Comparison of ENCODE assay signal across 9 cellular contexts in genomic region chr9:124863371-124863831, GRCh38. TPM values are rescaled to one million over a fixed set of nuclear protein-coding genes. Genes with fewer than 3 reads are reported as not detected.
DNase-seq lines count a peak whose midpoint lies in the region; ATAC-seq and TF ChIP-seq lines count a peak whose summit lies in the region.
"Had no signal": no experiment of that assay in that cellular context is flagged by ENCODE, and none has a peak within 500 bp of the region (broad histone marks: within the 10 kb centered on the region; RNA-seq: fewer than 3 reads in every experiment).

No MANE protein-coding gene starts in this region.

- H3K4me1 ChIP-seq in BLaER1 (peaks cover 55% of the 10 kb centered on the region), HCT116 (ENCODE audit: control insufficient read depth in 1 of 2, insufficient read depth in 2 of 2, low read length in 2 of 2) (peaks cover 26 to 53% of the 10 kb centered on the region in 2 experiments), adipocyte (ENCODE audit: control insufficient read depth, insufficient read depth, low read length) (peaks cover 40% of the 10 kb centered on the region), mucosa of stomach (ENCODE audit: control insufficient read depth, insufficient read depth, low read length) (peaks cover 30% of the 10 kb centered on the region)

- H3K9ac ChIP-seq in BLaER1 (peak overlapping the region; percentile 100; the same call in 1 of the 2 replicates), HCT116 (ENCODE audit: low read length) (peak overlapping the region; percentile 58), adipocyte (ENCODE audit: low read length) (peak overlapping the region; percentile 34), mucosa of stomach (ENCODE audit: low read length) (peak overlapping the region; percentile 46)

- intact Hi-C loops in HCT116 (cut with micrococcal nuclease), result no loop called here

- no peak for DNase-seq in HCT116 (ENCODE audit: low read depth, low spot score)
- no peak for DNase-seq in adipocyte (ENCODE audit: low read depth)
- no peak for DNase-seq in KG1 (lab: John Stamatoyannopoulos, UW)
- DNase-seq: GOT3 had no signal

- TF ChIP-seq CTCF in HCT116 (IDR thresholded peaks at IDR 0.05 in 2 of 3, conservative IDR thresholded peaks at IDR 0.05 in 1 of 3; ENCODE audit: borderline replicate concordance in 1 of 3, insufficient read depth in 1 of 3, low read depth in 2 of 3, low read length in 2 of 3), result no peak

- H3K9me3 ChIP-seq in BLaER1 (no peaks in the 10 kb centered on the region), HCT116 (ENCODE audit: control insufficient read depth in 1 of 2, insufficient read depth in 1 of 2, low read depth in 1 of 2, low read length in 2 of 2) (no peaks in the 10 kb centered on the region), adipocyte (ENCODE audit: control insufficient read depth, low read length) (no peaks in the 10 kb centered on the region), mucosa of stomach (ENCODE audit: control insufficient read depth, low read length) (no peaks in the 10 kb centered on the region)

- H2AFZ ChIP-seq in HCT116 (ENCODE audit: low read depth, low read length, poor library complexity, severe bottlenecking), result no peak overlapping the region

- H4K20me1 ChIP-seq in BLaER1 (peaks cover 33% of the 10 kb centered on the region), HCT116 (ENCODE audit: insufficient read depth) (peaks cover 25% of the 10 kb centered on the region)

- H3K4me3 ChIP-seq in BLaER1, result no peak overlapping the region
- peak overlapping the region; percentile 89 to 100 for H3K4me3 ChIP-seq in HCT116 (replicated peaks in 1 of 2; ENCODE audit: low read depth in 1 of 2, low read length in 2 of 2)
- no peak overlapping the region for H3K4me3 ChIP-seq in adipocyte (ENCODE audit: low read length)
- H3K4me3 ChIP-seq in mucosa of stomach (ENCODE audit: low read length), result no peak overlapping the region

- H3K27ac ChIP-seq in BLaER1 (no peak overlapping the region), HCT116 (ENCODE audit: low read depth, low read length) (peak overlapping the region; percentile 96)

- BruUV-seq in HCT116 (replicated peaks; lab: Mats Ljungman, UMichigan), result no TSS peak

- no peak for TF ChIP-seq RAD21 in HCT116 (IDR thresholded peaks at IDR 0.05; ENCODE audit: low read depth)

- CTCF ChIA-PET in HCT116 (lab: Charles Lee), result interaction anchor here (1.0 to 1.3 kb wide), 2 partner anchors 86 to 246 kb away, joined by 3 to 4 read pairs; no protein-coding TSS in a partner anchor

- peaks cover 28% of the 10 kb centered on the region for H3K36me3 ChIP-seq in BLaER1
- H3K36me3 ChIP-seq in HCT116 (ENCODE audit: control insufficient read depth in 1 of 2, insufficient read depth in 2 of 2, low read length in 2 of 2), result peaks cover 22 to 31% of the 10 kb centered on the region in 2 experiments; a peak in 3 of 4 replicates
- peaks cover 26% of the 10 kb centered on the region for H3K36me3 ChIP-seq in adipocyte (ENCODE audit: control insufficient read depth, insufficient read depth, low read length, severe bottlenecking)
- peaks cover 16% of the 10 kb centered on the region for H3K36me3 ChIP-seq in mucosa of stomach (ENCODE audit: control insufficient read depth, insufficient read depth, low read length)

- H3K4me2 ChIP-seq in BLaER1 (peak overlapping the region; percentile 83; the same call in 1 of the 2 replicates), HCT116 (ENCODE audit: low read length) (peak overlapping the region; percentile 96)

- no peak for TF ChIP-seq POLR2A in HCT116 (IDR thresholded peaks at IDR 0.05; ENCODE audit: borderline replicate concordance, extremely low read depth, insufficient read depth, insufficient read length)

- H3K27me3 ChIP-seq in BLaER1, result no peaks in the 10 kb centered on the region
- H3K27me3 ChIP-seq in HCT116 (ENCODE audit: insufficient read depth, low read length), result no peaks in the 10 kb centered on the region
- H3K27me3 ChIP-seq in adipocyte (replicated peaks; ENCODE audit: control insufficient read depth, insufficient read depth, low read length), result no peaks in the 10 kb centered on the region
- H3K27me3 ChIP-seq in mucosa of stomach (ENCODE audit: control insufficient read depth, insufficient read depth, low read length), result no peaks in the 10 kb centered on the region

- RAD21 ChIA-PET in HCT116 (lab: Charles Lee; ENCODE audit: low non-redundant PET in 1 of 2, low total read pairs in 2 of 2, uncharacterized antibody in 2 of 2, unreplicated experiment in 2 of 2), result no interaction called here

- POLR2A ChIA-PET in HCT116 (lab: Charles Lee), result interaction anchor here (0.6 to 1.5 kb wide), 3 partner anchors 13 to 99 kb away, joined by 3 to 8 read pairs (median 3); no protein-coding TSS in a partner anchor

- no peak for ATAC-seq in HCT116
- ATAC-seq in GM18502 (IDR thresholded peaks at IDR 0.05; ENCODE audit: poor library complexity, unreplicated experiment), result no peak
- no peak for ATAC-seq in HG02970 (IDR thresholded peaks at IDR 0.05; ENCODE audit: low FRiP score, unreplicated experiment)
- ATAC-seq in GM19023 (IDR thresholded peaks at IDR 0.05; ENCODE audit: unreplicated experiment), result no peak

- H3K9me2 ChIP-seq in HCT116 (ENCODE audit: insufficient read depth), result no peaks in the 10 kb centered on the region

- H3K79me2 ChIP-seq in HCT116 (ENCODE audit: insufficient read depth, low read length), result peaks cover 53% of the 10 kb centered on the region

TF ChIP-seq in HCT116, 20 proteins besides CTCF, POLR2A, EP300 and RAD21:
- no peak for TF ChIP-seq FOSL1 (IDR thresholded peaks at IDR 0.05; ENCODE audit: low read depth)
- no peak for TF ChIP-seq EZH2 (IDR thresholded peaks at IDR 0.05)
- no peak for TF ChIP-seq ZFX (IDR thresholded peaks at IDR 0.05)
- TF ChIP-seq EGR1 (IDR thresholded peaks at IDR 0.05; ENCODE audit: low read depth), result no peak
- TF ChIP-seq ATF3 (IDR thresholded peaks at IDR 0.05), result no peak
- no peak for TF ChIP-seq TCF7L2 (IDR thresholded peaks at IDR 0.05; ENCODE audit: borderline replicate concordance, extremely low read depth, insufficient read depth, insufficient read length)
- no peak for TF ChIP-seq ZBTB33 (IDR thresholded peaks at IDR 0.05; ENCODE audit: extremely low read depth, insufficient replicate concordance, low read length)
- no peak for TF ChIP-seq CBX3 (IDR thresholded peaks at IDR 0.05; ENCODE audit: low read depth)
- no peak for TF ChIP-seq JUND (IDR thresholded peaks at IDR 0.05)
- no peak for TF ChIP-seq POLR2AphosphoS5 (IDR thresholded peaks at IDR 0.05; ENCODE audit: low read depth, low read length)
- TF ChIP-seq ZNF274 (IDR thresholded peaks at IDR 0.05; ENCODE audit: low read depth, low read length), result no peak
- no peak for TF ChIP-seq CEBPB (IDR thresholded peaks at IDR 0.05; ENCODE audit: low read depth)

RNA-seq across cellular contexts. Expression of gene ARPC5L, which starts 1.5 kb away (rescaled TPM):
- total RNA-seq in HCT116 (2021; ENCODE audit: unreplicated experiment), result 50.0 TPM
- 41.9 and 42.2 TPM in 2 replicates for polyA plus RNA-seq in HCT116 (2012)

RNA-seq across cellular contexts. Expression of gene RPL35, which starts 1.6 kb away (rescaled TPM):
- total RNA-seq in HCT116 (2021; ENCODE audit: unreplicated experiment), result 1,754 TPM
- 2,813 and 3,271 TPM in 2 replicates for polyA plus RNA-seq in HCT116 (2012)

RNA-seq across cellular contexts. Expression of gene WDR38, which starts 10.1 kb away (rescaled TPM):
- not detected for total RNA-seq in HCT116 (2021; ENCODE audit: unreplicated experiment)
- not detected in 2 replicates for polyA plus RNA-seq in HCT116 (2012)

Comparison
In these comparisons a context has a peak if more than half of its experiments do, and no peak if none do; other contexts are left out.
1. H3K4me3 ChIP-seq: peak in HCT116 (2 of 2); none in BLaER1 (single experiment), adipocyte (single experiment) and mucosa of stomach (single experiment).
2. H3K9ac ChIP-seq: peak in every context shown above with its lines; median percentile 100 in BLaER1; 58 in HCT116; 46 in mucosa of stomach; 34 in adipocyte.